ENCODE assay signal across 1 cellular context in the genomic region with DNA sequence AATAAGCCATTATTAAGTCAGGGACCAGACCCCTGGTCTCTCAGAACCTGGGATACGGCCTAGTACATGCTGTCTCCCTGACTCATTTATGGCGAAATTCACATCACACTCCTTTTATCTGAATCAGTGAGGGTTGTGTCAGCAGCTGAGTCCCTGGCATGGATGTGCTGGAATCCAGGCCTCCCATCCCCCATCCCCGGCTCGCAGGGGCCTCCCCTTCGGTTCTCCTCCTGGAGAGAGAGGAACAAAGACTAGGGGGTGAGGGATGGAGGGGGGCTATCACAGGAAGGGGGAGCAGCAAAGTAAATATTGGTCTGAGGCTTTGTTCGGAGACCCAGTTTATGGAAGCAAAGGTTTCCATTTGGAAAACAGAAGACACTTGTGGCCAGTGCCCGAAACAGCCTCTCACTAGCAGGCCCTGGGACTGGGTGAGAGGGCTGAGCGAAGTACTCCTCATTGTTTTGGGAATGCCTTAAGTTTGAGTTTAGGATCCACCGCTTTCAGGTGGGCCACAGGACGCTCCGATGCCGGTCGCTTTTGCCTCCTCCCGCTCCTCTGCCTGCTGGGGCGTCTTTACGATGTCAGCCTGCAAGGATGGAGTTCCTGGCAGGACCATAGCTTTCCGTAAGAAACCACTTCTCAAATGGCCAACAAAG.
TF ChIP-seq lines count a peak whose summit lies in the region.

No MANE protein-coding gene starts in this region.

TF ChIP-seq in HepG2, 621 proteins besides CTCF, POLR2A, EP300 and RAD21 (continued from another document):
- TF ChIP-seq, protein P1, sequence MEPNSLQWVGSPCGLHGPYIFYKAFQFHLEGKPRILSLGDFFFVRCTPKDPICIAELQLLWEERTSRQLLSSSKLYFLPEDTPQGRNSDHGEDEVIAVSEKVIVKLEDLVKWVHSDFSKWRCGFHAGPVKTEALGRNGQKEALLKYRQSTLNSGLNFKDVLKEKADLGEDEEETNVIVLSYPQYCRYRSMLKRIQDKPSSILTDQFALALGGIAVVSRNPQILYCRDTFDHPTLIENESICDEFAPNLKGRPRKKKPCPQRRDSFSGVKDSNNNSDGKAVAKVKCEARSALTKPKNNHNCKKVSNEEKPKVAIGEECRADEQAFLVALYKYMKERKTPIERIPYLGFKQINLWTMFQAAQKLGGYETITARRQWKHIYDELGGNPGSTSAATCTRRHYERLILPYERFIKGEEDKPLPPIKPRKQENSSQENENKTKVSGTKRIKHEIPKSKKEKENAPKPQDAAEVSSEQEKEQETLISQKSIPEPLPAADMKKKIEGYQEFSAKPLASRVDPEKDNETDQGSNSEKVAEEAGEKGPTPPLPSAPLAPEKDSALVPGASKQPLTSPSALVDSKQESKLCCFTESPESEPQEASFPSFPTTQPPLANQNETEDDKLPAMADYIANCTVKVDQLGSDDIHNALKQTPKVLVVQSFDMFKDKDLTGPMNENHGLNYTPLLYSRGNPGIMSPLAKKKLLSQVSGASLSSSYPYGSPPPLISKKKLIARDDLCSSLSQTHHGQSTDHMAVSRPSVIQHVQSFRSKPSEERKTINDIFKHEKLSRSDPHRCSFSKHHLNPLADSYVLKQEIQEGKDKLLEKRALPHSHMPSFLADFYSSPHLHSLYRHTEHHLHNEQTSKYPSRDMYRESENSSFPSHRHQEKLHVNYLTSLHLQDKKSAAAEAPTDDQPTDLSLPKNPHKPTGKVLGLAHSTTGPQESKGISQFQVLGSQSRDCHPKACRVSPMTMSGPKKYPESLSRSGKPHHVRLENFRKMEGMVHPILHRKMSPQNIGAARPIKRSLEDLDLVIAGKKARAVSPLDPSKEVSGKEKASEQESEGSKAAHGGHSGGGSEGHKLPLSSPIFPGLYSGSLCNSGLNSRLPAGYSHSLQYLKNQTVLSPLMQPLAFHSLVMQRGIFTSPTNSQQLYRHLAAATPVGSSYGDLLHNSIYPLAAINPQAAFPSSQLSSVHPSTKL (CRISPR knock-in tag; IDR thresholded peaks at IDR 0.05), result peak; percentile 3; the same call in 1 of the 2 replicates
- peak; percentile 83 for TF ChIP-seq FOSL2 (CRISPR knock-in tag; IDR thresholded peaks at IDR 0.05)
- TF ChIP-seq, protein P2, sequence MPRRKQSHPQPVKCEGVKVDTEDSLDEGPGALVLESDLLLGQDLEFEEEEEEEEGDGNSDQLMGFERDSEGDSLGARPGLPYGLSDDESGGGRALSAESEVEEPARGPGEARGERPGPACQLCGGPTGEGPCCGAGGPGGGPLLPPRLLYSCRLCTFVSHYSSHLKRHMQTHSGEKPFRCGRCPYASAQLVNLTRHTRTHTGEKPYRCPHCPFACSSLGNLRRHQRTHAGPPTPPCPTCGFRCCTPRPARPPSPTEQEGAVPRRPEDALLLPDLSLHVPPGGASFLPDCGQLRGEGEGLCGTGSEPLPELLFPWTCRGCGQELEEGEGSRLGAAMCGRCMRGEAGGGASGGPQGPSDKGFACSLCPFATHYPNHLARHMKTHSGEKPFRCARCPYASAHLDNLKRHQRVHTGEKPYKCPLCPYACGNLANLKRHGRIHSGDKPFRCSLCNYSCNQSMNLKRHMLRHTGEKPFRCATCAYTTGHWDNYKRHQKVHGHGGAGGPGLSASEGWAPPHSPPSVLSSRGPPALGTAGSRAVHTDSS (CRISPR knock-in tag; conservative IDR thresholded peaks at IDR 0.05), result no peak
TF ChIP-seq in HepG2: peak in this region for 7.
